2 cellular contexts compared by ENCODE assay signal in genomic region chr1:156120318-156120717, GRCh38.
TF ChIP-seq lines count a peak whose summit lies in the region.

No MANE protein-coding gene starts in this region.

TF ChIP-seq in HEK293, 187 proteins besides CTCF, POLR2A, EP300 and RAD21:
- TF ChIP-seq ZNF121 (tag by site-specific recombination; IDR thresholded peaks at IDR 0.05) (peak; percentile 95), ZFHX2 (tag by site-specific recombination; conservative IDR thresholded peaks at IDR 0.05) (no peak)

TF ChIP-seq in GM12891, 5 proteins besides CTCF, POLR2A, EP300 and RAD21:
- TF ChIP-seq POU2F2 (IDR thresholded peaks at IDR 0.05; ENCODE audit: low read depth, low read length) (no peak), POLR2AphosphoS5 (IDR thresholded peaks at IDR 0.05; ENCODE audit: low read depth, low read length) (no peak), SPI1 (IDR thresholded peaks at IDR 0.05; ENCODE audit: low read depth, low read length) (no peak), PAX5 (IDR thresholded peaks at IDR 0.05; ENCODE audit: insufficient read depth, low read length, severe bottlenecking) (no peak), TAF1 (IDR thresholded peaks at IDR 0.05; ENCODE audit: low read depth, low read length) (no peak)
TF ChIP-seq in GM12891: peak in this region for 0.
